Comparison of ENCODE assay signal across 23 cellular contexts in the genomic region with DNA sequence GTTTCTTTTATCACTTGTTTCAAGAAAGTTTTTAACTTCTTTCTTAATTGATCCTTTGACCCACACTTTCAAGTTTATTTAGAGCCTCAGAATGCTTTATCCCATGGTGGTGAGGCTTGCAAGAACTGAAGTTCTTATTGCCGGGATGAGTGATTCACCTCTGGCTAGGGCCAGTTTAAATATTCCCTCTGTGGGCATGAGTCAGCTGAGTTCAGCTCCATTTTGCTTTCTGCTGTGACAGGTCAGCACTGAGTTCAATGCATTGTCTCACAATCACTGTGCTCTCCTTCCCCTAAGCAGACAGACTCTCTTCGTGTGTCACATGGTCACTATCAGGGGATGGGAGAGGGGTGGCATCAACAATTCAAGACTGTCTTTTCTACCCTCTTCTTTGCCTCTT.
DNase-seq lines count a peak whose midpoint lies in the region; ATAC-seq and TF ChIP-seq lines count a peak whose summit lies in the region.
"Had no signal": no experiment of that assay in that cellular context is flagged by ENCODE, and none has a peak within 500 bp of the region (broad histone marks: within the 10 kb centered on the region; RNA-seq: fewer than 3 reads in every experiment).

No MANE protein-coding gene starts in this region.

- no peak overlapping the region for H2BK15ac ChIP-seq in neuronal stem cell (ENCODE audit: low read length)

- H3K27ac ChIP-seq in RWPE2 (ENCODE audit: poor library complexity, severe bottlenecking) (no peak overlapping the region), neuronal stem cell (replicated peaks; ENCODE audit: low read length) (no peak overlapping the region), left lung (no peak overlapping the region), aorta (ENCODE audit: low read depth in 1 of 2, low read length in 2 of 2) (no peak overlapping the region)
- H3K27ac ChIP-seq: brain microvascular endothelial cell, stomach, tibial nerve had no signal

- H3K36me3 Mint-ChIP-seq in activated T-helper 1 cell treated with anti-CD3 and anti-CD28 coated beads, Interleukin-12 subunit alpha, Interleukin-12 subunit beta, Interleukin-2, Interleukin-4 antibody, amounts not matched to agents 30 ng/mL and 10 ng/mL and 1 ng/mL, durations not matched to agents 14 hours and 24 hours and 36 hours (ENCODE audit: low read depth), result no peaks in the 10 kb centered on the region
- H3K36me3 Mint-ChIP-seq: WTC11 had no signal

- no peaks in the 10 kb centered on the region for H3K36me3 ChIP-seq in RWPE2 (ENCODE audit: low read depth)
- H3K36me3 ChIP-seq in neuronal stem cell (replicated peaks in 1 of 2; ENCODE audit: control insufficient read depth in 2 of 2, insufficient read depth in 2 of 2, low read length in 2 of 2), result no peaks in the 10 kb centered on the region
- H3K36me3 ChIP-seq in left lung, result no peaks in the 10 kb centered on the region
- H3K36me3 ChIP-seq in aorta (ENCODE audit: control insufficient read depth in 1 of 2, insufficient read depth in 2 of 2, low read length in 1 of 2), result no peaks in the 10 kb centered on the region
- H3K36me3 ChIP-seq: brain microvascular endothelial cell, stomach, tibial nerve had no signal

- intact Hi-C loops in left lung (cut with DNase I) (no loop called here), aorta (cut with DNase I) (no loop called here)
- intact Hi-C loops in activated T-helper 1 cell treated with anti-CD3 and anti-CD28 coated beads, Interleukin-12 subunit alpha, Interleukin-12 subunit beta, Interleukin-2, Interleukin-4 antibody, amounts not matched to agents 30 ng/mL and 10 ng/mL and 1 ng/mL, durations not matched to agents 14 hours and 24 hours and 36 hours (cut with micrococcal nuclease), result no loop called here

- no peak overlapping the region for H2BK12ac ChIP-seq in neuronal stem cell (ENCODE audit: low read length)

- H3K9me3 Mint-ChIP-seq in activated T-helper 1 cell treated with anti-CD3 and anti-CD28 coated beads, Interleukin-12 subunit alpha, Interleukin-12 subunit beta, Interleukin-2, Interleukin-4 antibody, amounts not matched to agents 30 ng/mL and 10 ng/mL and 1 ng/mL, durations not matched to agents 14 hours and 24 hours and 36 hours, result peaks cover 18% of the 10 kb centered on the region

- no peak overlapping the region for H3K4ac ChIP-seq in neuronal stem cell (ENCODE audit: low read length)

- no peaks in the 10 kb centered on the region for H3K27me3 Mint-ChIP-seq in activated T-helper 1 cell treated with anti-CD3 and anti-CD28 coated beads, Interleukin-12 subunit alpha, Interleukin-12 subunit beta, Interleukin-2, Interleukin-4 antibody, amounts not matched to agents 30 ng/mL and 10 ng/mL and 1 ng/mL, durations not matched to agents 14 hours and 24 hours and 36 hours (ENCODE audit: insufficient read depth)
- H3K27me3 Mint-ChIP-seq: CD4-positive, alpha-beta T cell; progenitor cell of endocrine pancreas had no signal

- H3K4me3 ChIP-seq in RWPE2 (ENCODE audit: severe bottlenecking), result no peak overlapping the region
- no peak overlapping the region for H3K4me3 ChIP-seq in neuronal stem cell (ENCODE audit: low read length in 2 of 2)
- no peak overlapping the region for H3K4me3 ChIP-seq in left lung
- no peak overlapping the region for H3K4me3 ChIP-seq in aorta (ENCODE audit: low read length in 2 of 2)
- H3K4me3 ChIP-seq: lung, stomach, tibial nerve had no signal

- H3K27ac Mint-ChIP-seq in activated T-helper 1 cell treated with anti-CD3 and anti-CD28 coated beads, Interleukin-12 subunit alpha, Interleukin-12 subunit beta, Interleukin-2, Interleukin-4 antibody, amounts not matched to agents 30 ng/mL and 10 ng/mL and 1 ng/mL, durations not matched to agents 14 hours and 24 hours and 36 hours, result no peak overlapping the region
- H3K27ac Mint-ChIP-seq: CD4-positive, alpha-beta T cell; progenitor cell of endocrine pancreas; WTC11 had no signal

- H3K14ac ChIP-seq in neuronal stem cell (ENCODE audit: low read length), result no peak overlapping the region

- H3K27me3 ChIP-seq in RWPE2 (ENCODE audit: insufficient read depth, poor library complexity, severe bottlenecking), result peaks cover 12% of the 10 kb centered on the region
- no peaks in the 10 kb centered on the region for H3K27me3 ChIP-seq in neuronal stem cell (ENCODE audit: control insufficient read depth in 3 of 3, insufficient read depth in 3 of 3, low read depth in 1 of 3, low read length in 3 of 3)
- no peaks in the 10 kb centered on the region for H3K27me3 ChIP-seq in left lung
- H3K27me3 ChIP-seq in aorta (ENCODE audit: control insufficient read depth in 1 of 2, insufficient read depth in 2 of 2, low read length in 1 of 2), result no peaks in the 10 kb centered on the region
- H3K27me3 ChIP-seq: brain microvascular endothelial cell, stomach, tibial nerve had no signal

- no peak overlapping the region for H2AK5ac ChIP-seq in neuronal stem cell (ENCODE audit: low read depth, low read length)

- no peaks in the 10 kb centered on the region for H3K4me1 ChIP-seq in RWPE2 (ENCODE audit: insufficient read depth, poor library complexity, severe bottlenecking)
- H3K4me1 ChIP-seq in neuronal stem cell (ENCODE audit: control insufficient read depth in 2 of 2, insufficient read depth in 1 of 2, low read depth in 1 of 2, low read length in 2 of 2), result peaks cover 0 to 3% of the 10 kb centered on the region in 2 donors
- no peaks in the 10 kb centered on the region for H3K4me1 ChIP-seq in left lung
- H3K4me1 ChIP-seq in aorta (ENCODE audit: control insufficient read depth in 1 of 2, insufficient read depth in 2 of 2, low read length in 2 of 2), result no peaks in the 10 kb centered on the region
- H3K4me1 ChIP-seq: stomach, tibial nerve had no signal

- no peak overlapping the region for H3K4me2 ChIP-seq in neuronal stem cell (ENCODE audit: insufficient read depth, low read length, poor library complexity, severe bottlenecking)

- H2AFZ ChIP-seq in neuronal stem cell (ENCODE audit: low read length), result peak overlapping the region; percentile 51

- no peak overlapping the region for H4K91ac ChIP-seq in neuronal stem cell (ENCODE audit: low read depth, low read length, poor library complexity)

- no peak overlapping the region for H2BK120ac ChIP-seq in neuronal stem cell (ENCODE audit: low read depth, low read length)

- no peaks in the 10 kb centered on the region for H3K79me1 ChIP-seq in neuronal stem cell (ENCODE audit: low read depth, low read length)

- no peaks in the 10 kb centered on the region for H3K4me1 Mint-ChIP-seq in activated T-helper 1 cell treated with anti-CD3 and anti-CD28 coated beads, Interleukin-12 subunit alpha, Interleukin-12 subunit beta, Interleukin-2, Interleukin-4 antibody, amounts not matched to agents 30 ng/mL and 10 ng/mL and 1 ng/mL, durations not matched to agents 14 hours and 24 hours and 36 hours (ENCODE audit: low read depth)
- H3K4me1 Mint-ChIP-seq: WTC11 had no signal

- no peak overlapping the region for H2BK5ac ChIP-seq in neuronal stem cell (ENCODE audit: low read length)

- 0 out of 3 replicates have a peak, but pooled peaks have one; percentile 44 for ATAC-seq in RWPE2 (ENCODE audit: low read depth)
- no peak for ATAC-seq in left lung
- ATAC-seq in aorta (ENCODE audit: low FRiP score), result no peak
- ATAC-seq: WTC11 had no signal

- H3K9ac ChIP-seq in neuronal stem cell (ENCODE audit: low read depth, low read length, poor library complexity), result no peak overlapping the region

- H3K18ac ChIP-seq in neuronal stem cell (ENCODE audit: low read length), result no peak overlapping the region

- no peak overlapping the region for H4K8ac ChIP-seq in neuronal stem cell (ENCODE audit: low read depth, low read length)

- no peak overlapping the region for H3K4me3 Mint-ChIP-seq in activated T-helper 1 cell treated with anti-CD3 and anti-CD28 coated beads, Interleukin-12 subunit alpha, Interleukin-12 subunit beta, Interleukin-2, Interleukin-4 antibody, amounts not matched to agents 30 ng/mL and 10 ng/mL and 1 ng/mL, durations not matched to agents 14 hours and 24 hours and 36 hours
- H3K4me3 Mint-ChIP-seq: CD4-positive, alpha-beta T cell; WTC11 had no signal

- no peak for TF ChIP-seq CTCF in RWPE2 (IDR thresholded peaks at IDR 0.05; ENCODE audit: poor library complexity, severe bottlenecking)
- no peak for TF ChIP-seq CTCF in left lung (IDR thresholded peaks at IDR 0.05)
- no peak for TF ChIP-seq CTCF in GM20000 (IDR thresholded peaks at IDR 0.05; ENCODE audit: extremely low read depth, missing control alignments)

- no peaks in the 10 kb centered on the region for H3K9me3 ChIP-seq in RWPE2 (ENCODE audit: severe bottlenecking)
- H3K9me3 ChIP-seq in neuronal stem cell (replicated peaks in 1 of 2; ENCODE audit: control insufficient read depth in 2 of 2, insufficient read depth in 1 of 2, low read depth in 1 of 2, low read length in 2 of 2), result no peaks in the 10 kb centered on the region
- peaks cover 0 to 13% of the 10 kb centered on the region in 2 donors for H3K9me3 ChIP-seq in left lung
- peaks cover 2% of the 10 kb centered on the region for H3K9me3 ChIP-seq in aorta (ENCODE audit: control insufficient read depth, low read length)
- H3K9me3 ChIP-seq: tibial nerve had no signal

- DNase-seq in HK-2 (ENCODE audit: unreplicated experiment) (peak; percentile 59), RWPE2 (ENCODE audit: low spot score) (no peak), fibroblast of peridontal ligament (ENCODE audit: extremely low read depth) (peak; percentile 8), neuronal stem cell (ENCODE audit: low spot score) (no peak), left lung (no peak), GM20000 (ENCODE audit: low spot score) (no peak), aorta (no peak)
- DNase-seq in activated T-helper 1 cell treated with anti-CD3 and anti-CD28 coated beads, Interleukin-12 subunit alpha, Interleukin-12 subunit beta, Interleukin-2, Interleukin-4 antibody, amounts not matched to agents 30 ng/mL and 10 ng/mL and 1 ng/mL, durations not matched to agents 14 hours and 24 hours and 36 hours (ENCODE audit: low spot score), result no peak
- DNase-seq: activated effector memory CD4-positive, alpha-beta T cell treated with Interleukin-2 at 50 U/mL for 16 hours; brain microvascular endothelial cell; CD4-positive, alpha-beta T cell; effector CD4-positive, alpha-beta T cell; foreskin melanocyte; KG1; NCI-H187 treated with DMSO at 0.1 percent for 48 hours; NCI-H774; SHP77; stomach; T-helper 9 cell had no signal

- WGBS in neuronal stem cell (ENCODE audit: extremely low coverage in 2 of 2, insufficient read length in 2 of 2, insufficient replicate concordance in 1 of 2), 2 donors, result no CpG with 5 or more reads among the region's 2 CpGs
- WGBS in aorta, 2 donors, result 60 to 71% methylated on average over 2 of the region's 2 CpGs

- no peak overlapping the region for H3K23ac ChIP-seq in neuronal stem cell (ENCODE audit: low read depth, low read length, poor library complexity)

Comparison
In these comparisons a context has a peak if more than half of its experiments do, and no peak if none do; other contexts are left out.
1. DNase-seq: peak in HK-2 (single experiment) and fibroblast of peridontal ligament (single experiment); none in RWPE2 (single experiment), neuronal stem cell (single experiment), left lung (0 of 2), activated T-helper 1 cell treated with anti-CD3 and anti-CD28 coated beads, Interleukin-12 subunit alpha, Interleukin-12 subunit beta, Interleukin-2, Interleukin-4 antibody, amounts not matched to agents 30 ng/mL and 10 ng/mL and 1 ng/mL, durations not matched to agents 14 hours and 24 hours and 36 hours (single experiment), GM20000 (single experiment) and aorta (0 of 2).